Comparison of ENCODE assay signal across 8 cellular contexts in the genomic region with DNA sequence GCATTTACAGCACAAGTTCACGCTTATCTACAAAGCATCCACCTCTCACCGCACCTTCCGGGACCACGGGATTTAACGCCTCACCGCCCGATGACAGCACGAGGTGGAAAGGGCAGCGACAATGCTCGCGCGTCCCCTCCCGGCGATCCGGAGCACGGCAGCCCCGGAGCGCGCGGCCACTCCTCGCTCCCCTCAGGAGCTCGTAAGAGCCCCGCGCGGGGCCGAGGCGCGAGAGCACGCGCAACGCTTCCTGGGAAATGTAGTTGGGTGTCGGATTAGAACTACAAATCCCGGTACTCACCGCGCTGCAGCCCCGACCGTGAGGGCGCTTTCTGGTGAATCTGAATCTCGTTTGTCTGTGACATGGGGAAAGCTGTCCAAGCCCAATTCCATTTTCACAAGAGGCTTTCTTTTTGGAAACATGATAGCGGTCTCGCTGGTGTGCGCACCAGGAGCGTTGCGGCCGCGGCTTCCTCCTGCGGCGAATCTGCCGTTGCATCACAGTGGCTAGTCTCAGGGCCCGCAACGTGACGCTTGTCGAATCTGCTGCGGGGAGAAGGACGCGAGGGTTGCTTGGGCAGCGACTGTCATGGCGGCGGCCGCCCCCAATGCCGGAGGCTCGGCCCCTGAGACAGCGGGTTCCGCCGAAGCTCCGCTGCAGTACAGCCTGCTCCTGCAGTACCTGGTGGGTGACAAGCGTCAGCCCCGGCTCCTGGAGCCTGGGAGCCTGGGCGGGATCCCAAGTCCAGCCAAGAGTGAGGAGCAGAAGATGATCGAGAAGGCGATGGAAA. TPM values are rescaled to one million over a fixed set of nuclear protein-coding genes. Genes with fewer than 3 reads are reported as not detected.
A peak's percentile ranks its signal among the peaks of the same experiment; 100 is the strongest.
DNase-seq lines count a peak whose midpoint lies in the region; ATAC-seq and TF ChIP-seq lines count a peak whose summit lies in the region.

Gene TIMM22, plus strand, starts transcription at position 576 of the 791 bp plus-strand sequence. Its CDS starts 14 bp downstream, at position 590.

- H3K36me3 Mint-ChIP-seq in CD4-positive, alpha-beta memory T cell, result peaks cover 19 to 28% of the 10 kb centered on the region in 2 donors

- peaks cover 0 to 14% of the 10 kb centered on the region in 2 donors for H3K9me3 ChIP-seq in CD4-positive, alpha-beta memory T cell (ENCODE audit: control insufficient read depth in 1 of 2, low read length in 2 of 2)
- H3K9me3 ChIP-seq in right lobe of liver, result no peaks in the 10 kb centered on the region

- peaks cover 21% of the 10 kb centered on the region for H3K36me3 ChIP-seq in CD4-positive, alpha-beta memory T cell (ENCODE audit: insufficient read depth, low read length)
- peaks cover 0 to 12% (median 6%) of the 10 kb centered on the region in 4 donors for H3K36me3 ChIP-seq in right lobe of liver

- H3K4me3 Mint-ChIP-seq in CD4-positive, alpha-beta memory T cell, result peak within 1 kb of the TSS; percentile 96 to 99 (median 98)

- H3K27me3 Mint-ChIP-seq in CD4-positive, alpha-beta memory T cell, result no peaks in the 10 kb centered on the region

- peaks cover 0 to 27% (median 14%) of the 10 kb centered on the region in 8 donors for H3K9me3 Mint-ChIP-seq in CD4-positive, alpha-beta memory T cell

- under 1% methylated on average over 26 of the region's 71 CpGs for WGBS in right lobe of liver (ENCODE audit: insufficient coverage, low coverage, low lambda C conversion rate, missing lambda C conversion rate)

- DNase-seq in CD4-positive, alpha-beta memory T cell, result peak; percentile 94 to 95 (median 95)
- DNase-seq in NCI-H82 (lab: John Stamatoyannopoulos, UW) (peak; percentile 99), dorsolateral prefrontal cortex (peak; percentile 88 to 94 (median 92)), right lobe of liver (peak; percentile 91 to 95 (median 93))
- peak; percentile 90 to 94 for DNase-seq in activated CD4-positive, alpha-beta T cell treated with anti-CD3 and anti-CD28 coated beads, Interleukin-2, amount 50 U/mL, for 48 hours
- peak; percentile 88 to 91 for DNase-seq in stimulated activated CD4-positive, alpha-beta T cell treated with anti-CD3 and anti-CD28 coated beads, Interleukin-4, amount 100 ng/mL, for 4 hours

- H3K27ac ChIP-seq in CD4-positive, alpha-beta memory T cell (ENCODE audit: low read depth, low read length), result peak within 1 kb of the TSS; percentile 83
- H3K27ac ChIP-seq in dorsolateral prefrontal cortex (peak within 1 kb of the TSS; percentile 70 to 99 (median 95)), right lobe of liver (peak within 1 kb of the TSS; percentile 89 to 95 (median 91))

- H3K4me3 ChIP-seq in CD4-positive, alpha-beta memory T cell (ENCODE audit: low read length in 2 of 2), result peak within 1 kb of the TSS; percentile 84 to 99
- H3K4me3 ChIP-seq in dorsolateral prefrontal cortex (peak within 1 kb of the TSS; percentile 64 to 100 (median 98)), right lobe of liver (peak within 1 kb of the TSS; percentile 93 to 100 (median 98))

- TF ChIP-seq CTCF in dorsolateral prefrontal cortex (IDR thresholded peaks at IDR 0.05 in 54 of 56, conservative IDR thresholded peaks at IDR 0.05 in 2 of 56; ENCODE audit: low read depth in 1 of 56, partially characterized antibody in 56 of 56), result peak; percentile 58 to 92 (median 79)
- peak; percentile 92 to 98 (median 96) for TF ChIP-seq CTCF in right lobe of liver (IDR thresholded peaks at IDR 0.05)

- CTCF ChIA-PET in CD4-positive, alpha-beta memory T cell (lab: Charles Lee; ENCODE audit: partially characterized antibody), result interaction anchor here (0.7 to 3.1 kb wide), 17 partner anchors 14 to 610 kb away, joined by 3 to 30 read pairs (median 4); partner anchors contain the start of genes GEMIN4, GLOD4, MRM3 and NXN

- POLR2A ChIA-PET in CD4-positive, alpha-beta memory T cell (lab: Charles Lee; ENCODE audit: partially characterized antibody), result interaction anchor here (0.7 to 3.7 kb wide), 17 partner anchors 9 to 584 kb away, joined by 3 to 41 read pairs (median 4); partner anchors contain the start of genes GEMIN4, GLOD4, MRM3 and NXN

- TF ChIP-seq POLR2A in right lobe of liver (IDR thresholded peaks at IDR 0.05), result peak; percentile 72

- no peaks in the 10 kb centered on the region for H3K27me3 ChIP-seq in CD4-positive, alpha-beta memory T cell (ENCODE audit: insufficient read depth, low read length)
- no peaks in the 10 kb centered on the region for H3K27me3 ChIP-seq in dorsolateral prefrontal cortex
- H3K27me3 ChIP-seq in right lobe of liver, result no peaks in the 10 kb centered on the region

- H3K27ac Mint-ChIP-seq in CD4-positive, alpha-beta memory T cell, result peak within 1 kb of the TSS; percentile 96 to 99 (median 99)

- H3K4me1 Mint-ChIP-seq in CD4-positive, alpha-beta memory T cell, result peaks cover 13 to 34% (median 22%) of the 10 kb centered on the region in 4 donors

- ATAC-seq in GM19438 (IDR thresholded peaks at IDR 0.05; ENCODE audit: low read depth, unreplicated experiment) (peak; percentile 82), HG03575 (IDR thresholded peaks at IDR 0.05; ENCODE audit: extremely low read depth, insufficient number of reproducible peaks, low FRiP score, unreplicated experiment) (peak; percentile 68), right lobe of liver (peak; percentile 96 to 98 (median 96))

- intact Hi-C loops in CD4-positive, alpha-beta memory T cell (cut with micrococcal nuclease), result loop anchor here (1.0 to 5.0 kb wide), 7 partner anchors 15 to 720 kb away; partner anchors contain the start of genes GLOD4, MRM3 and VPS53
- intact Hi-C loops in dorsolateral prefrontal cortex (cut with DNase I), result loop anchor here in 1 of 2 donors (5.0 kb wide), 3 partner anchors 51 to 584 kb away; partner anchors contain the start of gene VPS53
- intact Hi-C loops in right lobe of liver (cut with DNase I), result no loop called here

- H3K4me1 ChIP-seq in CD4-positive, alpha-beta memory T cell (ENCODE audit: insufficient read depth, low read length), result peaks cover 18% of the 10 kb centered on the region
- H3K4me1 ChIP-seq in right lobe of liver, result peaks cover 0 to 33% (median 14%) of the 10 kb centered on the region in 4 donors

RNA-seq across cellular contexts. Expression of gene TIMM22, which starts in this region (rescaled TPM):
- total RNA-seq in CD4-positive, alpha-beta memory T cell, result 10 to 100 TPM; 12.3 to 13.2 TPM
- 10 to 100 TPM; 23.0 to 26.3 TPM for polyA plus RNA-seq in CD4-positive, alpha-beta memory T cell
- total RNA-seq in dorsolateral prefrontal cortex, result 10 to 100 TPM in 104 of 120 experiments, 1 to 10 TPM in 16; 7.3 to 15.5 (median 11.6) TPM
- total RNA-seq in right lobe of liver, result 1 to 10 TPM; 3.9 to 6.5 (median 4.1) TPM

Comparison
In these comparisons a context has a peak if more than half of its experiments do, and no peak if none do; other contexts are left out.
1. Peak in every context shown above with its lines: DNase-seq, ATAC-seq, H3K4me3 ChIP-seq and H3K27ac ChIP-seq.